ENCODE assay signal across 28 cellular contexts in the genomic region with DNA sequence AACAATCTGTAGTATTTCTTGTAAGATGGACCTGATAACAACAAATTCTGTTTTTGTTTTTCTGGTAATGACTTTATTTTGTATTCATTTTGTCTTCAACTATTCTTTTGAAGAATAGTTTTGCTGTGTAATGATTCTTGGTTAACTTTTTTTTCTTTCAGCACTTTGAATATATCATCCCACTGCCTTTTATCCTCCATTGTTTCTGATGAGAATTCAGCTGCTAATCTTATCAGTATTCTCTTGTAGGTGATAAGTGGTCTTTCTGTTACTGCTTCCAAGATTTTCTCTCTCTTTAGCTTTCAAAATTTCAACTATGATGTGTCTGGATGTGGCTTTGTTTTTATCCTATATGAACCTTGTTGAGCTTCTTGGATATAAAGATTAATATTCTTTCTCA.
"Had no signal": no experiment of that assay in that cellular context is flagged by ENCODE, and none has a peak within 500 bp of the region (broad histone marks: within the 10 kb centered on the region; RNA-seq: fewer than 3 reads in every experiment).

No MANE protein-coding gene starts in this region.

- H3K9me3 ChIP-seq: stomach, suprapubic skin, testis, thoracic aorta, thyroid gland, tibial artery, tibial nerve, upper lobe of left lung, upper lobe of right lung, uterus, vagina had no signal

- H3K4me1 Mint-ChIP-seq: stimulated activated effector memory CD8-positive, alpha-beta T cell treated with anti-CD3 and anti-CD28 coated beads, Interleukin-12 subunit alpha, Interleukin-12 subunit beta, amount 100 ng/mL, for 72 hours; stimulated activated memory B cell treated with anti-CD40 and anti-IgM and Interleukin-4, amounts not matched to agents 10 μg/mL and 1 μg/mL and 100 μg/mL, for 72 hours; stimulated activated naive B cell treated with anti-CD40 and anti-IgM and Interleukin-4, amounts not matched to agents 10 μg/mL and 1 μg/mL and 100 μg/mL, for 72 hours; stimulated activated naive CD8-positive, alpha-beta T cell treated with anti-CD3 and anti-CD28 coated beads, Interleukin-15, amount 100 ng/mL, for 72 hours had no signal

- FAIRE-seq: urothelium cell line had no signal

- H3K4me3 Mint-ChIP-seq: stimulated activated effector memory CD8-positive, alpha-beta T cell treated with anti-CD3 and anti-CD28 coated beads, Interleukin-12 subunit alpha, Interleukin-12 subunit beta, amount 100 ng/mL, for 72 hours; stimulated activated memory B cell treated with anti-CD40 and anti-IgM and Interleukin-4, amounts not matched to agents 10 μg/mL and 1 μg/mL and 100 μg/mL, for 72 hours; stimulated activated naive B cell treated with anti-CD40 and anti-IgM and Interleukin-4, amounts not matched to agents 10 μg/mL and 1 μg/mL and 100 μg/mL, for 72 hours; stimulated activated naive CD8-positive, alpha-beta T cell treated with anti-CD3 and anti-CD28 coated beads, Interleukin-15, amount 100 ng/mL, for 72 hours; stimulated activated naive CD8-positive, alpha-beta T cell treated with anti-CD3 and anti-CD28 coated beads, Interleukin-15, Interleukin-2, amounts not matched to agents 100 ng/mL and 50 ng/mL, for 24 hours; type B pancreatic cell had no signal

- H3K27ac ChIP-seq: stomach, suprapubic skin, testis, thoracic aorta, thyroid gland, tibial artery, tibial nerve, transverse colon, upper lobe of left lung, upper lobe of right lung, uterus, vagina had no signal

- H3K27me3 ChIP-seq: stomach, suprapubic skin, testis, thyroid gland, tibial artery, tibial nerve, transverse colon, upper lobe of left lung, upper lobe of right lung, uterus, vagina had no signal

- DNase-seq: stimulated activated CD4-positive, alpha-beta T cell treated with anti-CD3 and anti-CD28 coated beads, Interleukin-2, amount 100 ng/mL, for 48 hours; stimulated activated CD4-positive, alpha-beta T cell treated with anti-CD3 and anti-CD28 coated beads, Interleukin-4, amount 100 ng/mL, for 1 hour; stimulated activated CD4-positive, alpha-beta T cell treated with anti-CD3 and anti-CD28 coated beads, Interleukin-4, amount 100 ng/mL, for 24 hours; stimulated activated CD4-positive, alpha-beta T cell treated with anti-CD3 and anti-CD28 coated beads, Interleukin-4, amount 100 ng/mL, for 4 hours; stimulated activated CD8-positive, alpha-beta memory T cell treated with anti-CD3 and anti-CD28 coated beads, Interleukin-4, amount 100 ng/mL, for 48 hours; stimulated activated naive B cell treated with anti-CD40 and anti-IgM and Interleukin-4, amounts not matched to agents 10 μg/mL and 1 μg/mL and 100 μg/mL, for 72 hours; stimulated activated naive CD4-positive, alpha-beta T cell; stimulated activated naive CD4-positive, alpha-beta T cell treated with Interleukin-2 at 50 U/mL for 16 hours; stimulated activated naive CD8-positive, alpha-beta T cell treated with anti-CD3 and anti-CD28 coated beads, Interleukin-15, amount 100 ng/mL, for 72 hours; stimulated activated naive CD8-positive, alpha-beta T cell treated with anti-CD3 and anti-CD28 coated beads, Interleukin-15, Interleukin-2, amounts not matched to agents 100 U/mL and 50 U/mL, for 24 hours; stomach; substantia nigra; testis; thyroid gland; tibial artery; transverse colon; upper lobe of left lung; upper lobe of right lung; uterus had no signal

- H3K9me3 Mint-ChIP-seq: stimulated activated effector memory CD8-positive, alpha-beta T cell treated with anti-CD3 and anti-CD28 coated beads, Interleukin-12 subunit alpha, Interleukin-12 subunit beta, amount 100 ng/mL, for 72 hours; stimulated activated naive CD8-positive, alpha-beta T cell treated with anti-CD3 and anti-CD28 coated beads, Interleukin-15, amount 100 ng/mL, for 72 hours; stimulated activated naive CD8-positive, alpha-beta T cell treated with anti-CD3 and anti-CD28 coated beads, Interleukin-15, Interleukin-2, amounts not matched to agents 100 ng/mL and 50 ng/mL, for 24 hours; type B pancreatic cell had no signal

- H3K36me3 Mint-ChIP-seq: stimulated activated effector memory CD8-positive, alpha-beta T cell treated with anti-CD3 and anti-CD28 coated beads, Interleukin-12 subunit alpha, Interleukin-12 subunit beta, amount 100 ng/mL, for 72 hours; stimulated activated memory B cell treated with anti-CD40 and anti-IgM and Interleukin-4, amounts not matched to agents 10 μg/mL and 1 μg/mL and 100 μg/mL, for 72 hours; stimulated activated naive B cell treated with anti-CD40 and anti-IgM and Interleukin-4, amounts not matched to agents 10 μg/mL and 1 μg/mL and 100 μg/mL, for 72 hours; type B pancreatic cell had no signal

- H3K36me3 ChIP-seq: stomach, suprapubic skin, thoracic aorta, thyroid gland, tibial artery, tibial nerve, transverse colon, upper lobe of left lung, upper lobe of right lung, uterus, vagina had no signal

- H3K27me3 Mint-ChIP-seq: type B pancreatic cell had no signal

- H3K4me3 ChIP-seq: stomach, suprapubic skin, testis, thoracic aorta, thyroid gland, tibial artery, tibial nerve, transverse colon, upper lobe of left lung, upper lobe of right lung, uterus, vagina had no signal

- H3K27ac Mint-ChIP-seq: stimulated activated effector memory CD8-positive, alpha-beta T cell treated with anti-CD3 and anti-CD28 coated beads, Interleukin-12 subunit alpha, Interleukin-12 subunit beta, amount 100 ng/mL, for 72 hours; stimulated activated memory B cell treated with anti-CD40 and anti-IgM and Interleukin-4, amounts not matched to agents 10 μg/mL and 1 μg/mL and 100 μg/mL, for 72 hours; stimulated activated naive B cell treated with anti-CD40 and anti-IgM and Interleukin-4, amounts not matched to agents 10 μg/mL and 1 μg/mL and 100 μg/mL, for 72 hours; stimulated activated naive CD8-positive, alpha-beta T cell treated with anti-CD3 and anti-CD28 coated beads, Interleukin-15, amount 100 ng/mL, for 72 hours; stimulated activated naive CD8-positive, alpha-beta T cell treated with anti-CD3 and anti-CD28 coated beads, Interleukin-15, Interleukin-2, amounts not matched to agents 100 ng/mL and 50 ng/mL, for 24 hours; type B pancreatic cell had no signal

- ATAC-seq: stimulated activated effector memory CD8-positive, alpha-beta T cell treated with anti-CD3 and anti-CD28 coated beads, Interleukin-12 subunit alpha, Interleukin-12 subunit beta, amount 100 ng/mL, for 72 hours; stimulated activated memory B cell treated with anti-CD40 and anti-IgM and Interleukin-4, amounts not matched to agents 10 μg/mL and 1 μg/mL and 100 μg/mL, for 72 hours; stimulated activated naive B cell treated with anti-CD40 and anti-IgM and Interleukin-4, amounts not matched to agents 10 μg/mL and 1 μg/mL and 100 μg/mL, for 72 hours; stimulated activated naive CD8-positive, alpha-beta T cell treated with anti-CD3 and anti-CD28 coated beads, Interleukin-15, amount 100 ng/mL, for 72 hours; stimulated activated naive CD8-positive, alpha-beta T cell treated with anti-CD3 and anti-CD28 coated beads, Interleukin-15, Interleukin-2, amounts not matched to agents 100 U/mL and 50 U/mL, for 24 hours; upper lobe of right lung had no signal

- H3K4me1 ChIP-seq: stomach, suprapubic skin, testis, thyroid gland, tibial nerve, transverse colon, upper lobe of right lung, uterus, vagina had no signal
